Comparison of ENCODE assay signal across 8 cellular contexts in genomic region chr17:79803997-79804855, GRCh38. TPM values are rescaled to one million over a fixed set of nuclear protein-coding genes. Genes with fewer than 3 reads are reported as not detected.
DNase-seq lines count a peak whose midpoint lies in the region; ATAC-seq and TF ChIP-seq lines count a peak whose summit lies in the region.

No MANE protein-coding gene starts in this region.

- H3K4me2 ChIP-seq in OCI-LY1 (ENCODE audit: low read length): peak overlapping the region; percentile 69
- no peak overlapping the region for H3K4me2 ChIP-seq in PC-9

- H3K36me3 ChIP-seq in OCI-LY1 (ENCODE audit: insufficient read depth, low read length) (no peaks in the 10 kb centered on the region), PC-9 (ENCODE audit: low read depth) (no peaks in the 10 kb centered on the region)

- H3K9me2 ChIP-seq in OCI-LY1 (ENCODE audit: low read depth, low read length) (no peaks in the 10 kb centered on the region), PC-9 (ENCODE audit: insufficient read depth) (no peaks in the 10 kb centered on the region)

- in situ Hi-C loops in GM13976 (cut with MboI; ENCODE audit: low sequenced_read_pairs, unreplicated experiment): no loop called here

- H3K27me3 Mint-ChIP-seq in activated naive CD8-positive, alpha-beta T cell treated with anti-CD3 and anti-CD28 coated beads, Interleukin-2, amount 50 U/mL, for 24 hours: peaks cover 80% of the 10 kb centered on the region
- H3K27me3 Mint-ChIP-seq in osteocyte (ENCODE audit: unreplicated experiment): peaks cover 80% of the 10 kb centered on the region

- TF ChIP-seq CTCF in GM13976 (IDR thresholded peaks at IDR 0.05; ENCODE audit: borderline replicate concordance, control extremely low read depth, extremely low read depth, insufficient read depth, missing control alignments): no peak
- no peak for TF ChIP-seq CTCF in OCI-LY1 (IDR thresholded peaks at IDR 0.05; ENCODE audit: low read length)
- no peak for TF ChIP-seq CTCF in osteocyte (IDR thresholded peaks at IDR 0.05)
- no peak for TF ChIP-seq CTCF in PC-9 (conservative IDR thresholded peaks at IDR 0.05)

- H3K4me3 ChIP-seq in OCI-LY1 (ENCODE audit: low read depth, low read length, poor library complexity, severe bottlenecking) (peak overlapping the region; percentile 57), PC-9 (no peak overlapping the region)

- ATAC-seq in HG02571 (IDR thresholded peaks at IDR 0.05; ENCODE audit: unreplicated experiment): peak; percentile 57
- peak; percentile 88 for ATAC-seq in activated naive CD8-positive, alpha-beta T cell treated with anti-CD3 and anti-CD28 coated beads, Interleukin-2, amount 50 U/mL, for 24 hours

- no TSS peak for BruUV-seq in PC-9 (replicated peaks; lab: Mats Ljungman, UMichigan)

- H3K4me1 Mint-ChIP-seq in activated naive CD8-positive, alpha-beta T cell treated with anti-CD3 and anti-CD28 coated beads, Interleukin-2, amount 50 U/mL, for 24 hours: peaks cover 60% of the 10 kb centered on the region
- H3K4me1 Mint-ChIP-seq in osteocyte (ENCODE audit: unreplicated experiment): peaks cover 25% of the 10 kb centered on the region

- no peaks in the 10 kb centered on the region for H3K9me3 ChIP-seq in OCI-LY1 (ENCODE audit: low read length)
- no peaks in the 10 kb centered on the region for H3K9me3 ChIP-seq in PC-9 (ENCODE audit: insufficient read depth, low read depth)

- CTCF ChIA-PET in PC-9 (lab: Charles Lee): interaction anchor here (0.6 kb wide), 1 partner anchor 62 kb away, joined by 3 read pairs; no protein-coding TSS in a partner anchor

- H4K20me1 ChIP-seq in OCI-LY1 (ENCODE audit: insufficient read depth, low read length) (no peaks in the 10 kb centered on the region), PC-9 (ENCODE audit: insufficient read depth) (no peaks in the 10 kb centered on the region)

- H3K27me3 ChIP-seq in OCI-LY1 (ENCODE audit: insufficient read depth, low read length) (peaks cover 6% of the 10 kb centered on the region), PC-9 (ENCODE audit: insufficient read depth, low read depth) (peaks cover 30% of the 10 kb centered on the region)

- POLR2A ChIA-PET in PC-9 (lab: Charles Lee; ENCODE audit: unreplicated experiment): interaction anchor here (0.6 kb wide), 1 partner anchor 35 kb away, joined by 12 read pairs; the partner anchor contains the start of gene CBX4

- H3K4me1 ChIP-seq in OCI-LY1 (ENCODE audit: insufficient read depth, low read length, severe bottlenecking): peaks cover 42% of the 10 kb centered on the region
- peaks cover 8% of the 10 kb centered on the region; the same call in 1 of the 2 replicates for H3K4me1 ChIP-seq in PC-9 (replicated peaks; ENCODE audit: insufficient read depth)

- DNase-seq in GM13976 (ENCODE audit: low spot score): peak; percentile 80
- DNase-seq in activated naive CD8-positive, alpha-beta T cell treated with anti-CD3 and anti-CD28 coated beads, Interleukin-2, amount 50 U/mL, for 24 hours: peak; percentile 76
- DNase-seq in osteocyte (ENCODE audit: extremely low spot score, unreplicated experiment): peak; percentile 84
- no peak for DNase-seq in NK-92 (lab: John Stamatoyannopoulos, UW; ENCODE audit: unreplicated experiment)
- no peak for DNase-seq in T1000 (lab: John Stamatoyannopoulos, UW)
- DNase-seq in PC-9: no peak

- H2AFZ ChIP-seq in OCI-LY1 (ENCODE audit: low read length) (no peak overlapping the region), PC-9 (no peak overlapping the region)

- peaks cover 2% of the 10 kb centered on the region for H3K36me3 Mint-ChIP-seq in activated naive CD8-positive, alpha-beta T cell treated with anti-CD3 and anti-CD28 coated beads, Interleukin-2, amount 50 U/mL, for 24 hours (ENCODE audit: low read depth)
- H3K36me3 Mint-ChIP-seq in osteocyte (ENCODE audit: unreplicated experiment): no peaks in the 10 kb centered on the region

- H3K27ac ChIP-seq in OCI-LY1 (ENCODE audit: low read depth, low read length, poor library complexity, severe bottlenecking): peak overlapping the region; percentile 24
- H3K27ac ChIP-seq in PC-9: no peak overlapping the region

- peak overlapping the region; percentile 53 for H3K9ac ChIP-seq in OCI-LY1 (ENCODE audit: low read length)

- no peaks in the 10 kb centered on the region for H3K79me2 ChIP-seq in OCI-LY1 (ENCODE audit: insufficient read depth, low read length)
- no peaks in the 10 kb centered on the region for H3K79me2 ChIP-seq in PC-9 (ENCODE audit: low read depth)

- peak overlapping the region; percentile 60 for H3K4me3 Mint-ChIP-seq in activated naive CD8-positive, alpha-beta T cell treated with anti-CD3 and anti-CD28 coated beads, Interleukin-2, amount 50 U/mL, for 24 hours
- peak overlapping the region; percentile 50 for H3K4me3 Mint-ChIP-seq in osteocyte (ENCODE audit: unreplicated experiment)

- H3K9me3 Mint-ChIP-seq in activated naive CD8-positive, alpha-beta T cell treated with anti-CD3 and anti-CD28 coated beads, Interleukin-2, amount 50 U/mL, for 24 hours: no peaks in the 10 kb centered on the region
- H3K9me3 Mint-ChIP-seq in osteocyte (ENCODE audit: unreplicated experiment): no peaks in the 10 kb centered on the region

- intact Hi-C loops in PC-9 (cut with micrococcal nuclease; ENCODE audit: unreplicated experiment): no loop called here

- peak overlapping the region; percentile 79 for H3K27ac Mint-ChIP-seq in activated naive CD8-positive, alpha-beta T cell treated with anti-CD3 and anti-CD28 coated beads, Interleukin-2, amount 50 U/mL, for 24 hours
- no peak overlapping the region for H3K27ac Mint-ChIP-seq in osteocyte (ENCODE audit: unreplicated experiment)

- H3F3A ChIP-seq in OCI-LY1 (ENCODE audit: insufficient read depth, low read length): no peaks in the 10 kb centered on the region
- no peaks in the 10 kb centered on the region; the same call in 1 of the 2 replicates for H3F3A ChIP-seq in PC-9 (ENCODE audit: insufficient read depth, low read depth)

RNA-seq across cellular contexts. Expression of gene CBX8, which starts 7.3 kb away (rescaled TPM):
- total RNA-seq in osteocyte: 5.4 and 6.3 TPM in 2 replicates
- total RNA-seq in PC-9 (2021): 14.2 and 15.5 TPM in 2 replicates

RNA-seq across cellular contexts. Expression of gene CBX2, which starts 26.3 kb away (rescaled TPM):
- total RNA-seq in osteocyte (9.9 and 12.7 TPM in 2 replicates), PC-9 (2021) (30.4 and 32.6 TPM in 2 replicates)

RNA-seq across cellular contexts. Expression of gene CBX4, which starts 35.0 kb away (rescaled TPM):
- 21.4 and 23.2 TPM in 2 replicates for total RNA-seq in osteocyte
- 32.0 and 33.1 TPM in 2 replicates for total RNA-seq in PC-9 (2021)

Comparison
In these comparisons a context has a peak if more than half of its experiments do, and no peak if none do; other contexts are left out.
1. DNase-seq: peak in GM13976 (single experiment), activated naive CD8-positive, alpha-beta T cell treated with anti-CD3 and anti-CD28 coated beads, Interleukin-2, amount 50 U/mL, for 24 hours (single experiment) and osteocyte (single experiment); none in NK-92 (single experiment), T1000 (single experiment) and PC-9 (0 of 2).